In the genomic region with DNA sequence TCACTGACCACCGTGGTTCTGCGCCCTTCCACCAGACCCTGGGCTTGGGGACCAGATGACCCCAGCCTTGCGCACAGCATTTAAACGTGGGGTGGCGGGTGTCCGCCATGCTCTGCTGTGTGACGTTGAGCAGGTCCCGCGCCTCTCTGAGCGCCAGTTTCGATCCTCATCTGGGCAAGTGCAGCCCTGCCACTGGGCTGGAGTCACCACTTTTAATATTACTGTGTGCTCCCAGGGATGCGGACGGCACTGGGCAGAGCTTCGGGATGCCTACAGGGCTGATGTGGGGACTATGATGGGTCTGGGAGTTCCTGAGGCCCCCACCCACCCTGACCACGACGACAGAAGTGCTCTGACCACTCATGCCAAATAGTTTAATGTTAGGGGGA, we compare ENCODE assay signal across 2 cellular contexts.
A peak's percentile ranks its signal among the peaks of the same experiment; 100 is the strongest.
TF ChIP-seq lines count a peak whose summit lies in the region.

No MANE protein-coding gene starts in this region.

TF ChIP-seq in GM12891, 5 proteins besides CTCF, POLR2A, EP300 and RAD21:
- TF ChIP-seq POU2F2 (IDR thresholded peaks at IDR 0.05; ENCODE audit: low read depth, low read length) (no peak), POLR2AphosphoS5 (IDR thresholded peaks at IDR 0.05; ENCODE audit: low read depth, low read length) (no peak), PAX5 (IDR thresholded peaks at IDR 0.05; ENCODE audit: insufficient read depth, low read length, severe bottlenecking) (no peak), SPI1 (IDR thresholded peaks at IDR 0.05; ENCODE audit: low read depth, low read length) (no peak), TAF1 (IDR thresholded peaks at IDR 0.05; ENCODE audit: low read depth, low read length) (no peak)

TF ChIP-seq in GM12878, 131 proteins besides CTCF, POLR2A, EP300 and RAD21:
- TF ChIP-seq, protein P1, sequence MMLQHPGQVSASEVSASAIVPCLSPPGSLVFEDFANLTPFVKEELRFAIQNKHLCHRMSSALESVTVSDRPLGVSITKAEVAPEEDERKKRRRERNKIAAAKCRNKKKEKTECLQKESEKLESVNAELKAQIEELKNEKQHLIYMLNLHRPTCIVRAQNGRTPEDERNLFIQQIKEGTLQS (IDR thresholded peaks at IDR 0.05; ENCODE audit: borderline replicate concordance, extremely low read depth, low read depth, low read length): no peak
- TF ChIP-seq, protein P2, sequence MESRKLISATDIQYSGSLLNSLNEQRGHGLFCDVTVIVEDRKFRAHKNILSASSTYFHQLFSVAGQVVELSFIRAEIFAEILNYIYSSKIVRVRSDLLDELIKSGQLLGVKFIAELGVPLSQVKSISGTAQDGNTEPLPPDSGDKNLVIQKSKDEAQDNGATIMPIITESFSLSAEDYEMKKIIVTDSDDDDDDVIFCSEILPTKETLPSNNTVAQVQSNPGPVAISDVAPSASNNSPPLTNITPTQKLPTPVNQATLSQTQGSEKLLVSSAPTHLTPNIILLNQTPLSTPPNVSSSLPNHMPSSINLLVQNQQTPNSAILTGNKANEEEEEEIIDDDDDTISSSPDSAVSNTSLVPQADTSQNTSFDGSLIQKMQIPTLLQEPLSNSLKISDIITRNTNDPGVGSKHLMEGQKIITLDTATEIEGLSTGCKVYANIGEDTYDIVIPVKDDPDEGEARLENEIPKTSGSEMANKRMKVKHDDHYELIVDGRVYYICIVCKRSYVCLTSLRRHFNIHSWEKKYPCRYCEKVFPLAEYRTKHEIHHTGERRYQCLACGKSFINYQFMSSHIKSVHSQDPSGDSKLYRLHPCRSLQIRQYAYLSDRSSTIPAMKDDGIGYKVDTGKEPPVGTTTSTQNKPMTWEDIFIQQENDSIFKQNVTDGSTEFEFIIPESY (IDR thresholded peaks at IDR 0.05): peak; percentile 76; the same call in 1 of the 2 replicates
- TF ChIP-seq YY1 (IDR thresholded peaks at IDR 0.05; ENCODE audit: low read depth, low read length) (0 out of 2 replicates have a peak, but pooled peaks have one; percentile 17), JUNB (IDR thresholded peaks at IDR 0.05) (no peak)
